Comparison of ENCODE assay signal across 19 cellular contexts in the genomic region with DNA sequence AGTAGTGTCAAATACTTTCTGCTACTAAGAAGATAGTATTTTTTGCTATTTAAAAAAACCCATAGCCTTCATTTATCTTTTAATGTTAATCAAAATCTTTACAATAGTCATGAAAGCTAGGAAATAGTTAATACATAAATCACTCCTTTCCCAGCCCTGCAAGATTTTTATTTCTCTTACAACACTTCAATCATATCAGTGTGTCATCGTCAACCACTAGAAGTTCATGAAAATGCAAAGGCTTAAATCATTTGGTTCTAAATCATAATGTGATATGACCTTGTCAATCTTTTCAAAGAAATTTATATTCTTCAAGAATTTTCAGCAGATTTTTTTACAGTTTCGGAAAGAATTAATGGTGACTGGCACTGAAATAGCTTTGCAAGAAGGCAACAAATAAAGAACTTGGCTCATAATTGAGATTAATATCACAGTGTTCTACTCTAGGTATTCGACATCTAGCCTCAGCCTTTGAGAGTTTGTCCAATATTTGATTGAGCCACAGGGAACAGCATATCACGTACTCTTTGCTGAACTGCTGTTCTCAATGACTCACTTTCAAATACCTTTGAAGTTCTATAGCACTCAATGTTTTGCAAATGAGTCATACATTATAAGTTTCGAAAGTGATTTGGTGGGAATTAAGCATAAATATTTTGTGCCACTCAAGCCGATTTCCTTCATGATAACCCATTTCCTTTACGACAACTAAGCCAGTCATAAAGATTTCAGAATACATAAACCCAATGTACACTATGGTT.
DNase-seq lines count a peak whose midpoint lies in the region; ATAC-seq and TF ChIP-seq lines count a peak whose summit lies in the region.
"Had no signal": no experiment of that assay in that cellular context is flagged by ENCODE, and none has a peak within 500 bp of the region (broad histone marks: within the 10 kb centered on the region; RNA-seq: fewer than 3 reads in every experiment).

No MANE protein-coding gene starts in this region.

- no peak overlapping the region for H3K27ac Mint-ChIP-seq in type B pancreatic cell
- H3K27ac Mint-ChIP-seq: activated CD8-positive, alpha-beta memory T cell treated with anti-CD3 and anti-CD28 coated beads, Interleukin-2, amount 10 ng/mL, durations not matched to agents 7 days and 5 days; activated naive CD4-positive, alpha-beta T cell treated with anti-CD3 and anti-CD28 coated beads, Interleukin-2, amount 50 U/mL, for 24 hours; dendritic cell treated with granulocyte-macrophage colony-stimulating factor and Interleukin-4, amounts not matched to agents 40 ng/mL and 50 ng/mL, for 4 days; nephron progenitor cell had no signal

- no peak overlapping the region for H3K4me3 ChIP-seq in fibroblast of pulmonary artery (replicated peaks; ENCODE audit: low read depth, low read length)
- H3K4me3 ChIP-seq: transverse colon had no signal

- peak overlapping the region; percentile 16 for H3K4me3 Mint-ChIP-seq in type B pancreatic cell
- H3K4me3 Mint-ChIP-seq: activated CD8-positive, alpha-beta memory T cell treated with anti-CD3 and anti-CD28 coated beads, Interleukin-2, amount 10 ng/mL, durations not matched to agents 7 days and 5 days; activated naive CD4-positive, alpha-beta T cell treated with anti-CD3 and anti-CD28 coated beads, Interleukin-2, amount 50 U/mL, for 24 hours; dendritic cell treated with granulocyte-macrophage colony-stimulating factor and Interleukin-4, amounts not matched to agents 40 ng/mL and 50 ng/mL, for 4 days; nephron progenitor cell had no signal

- no peak for ATAC-seq in GM19351 (IDR thresholded peaks at IDR 0.05; ENCODE audit: unreplicated experiment)
- ATAC-seq: activated CD8-positive, alpha-beta memory T cell treated with anti-CD3 and anti-CD28 coated beads, Interleukin-2, amount 10 ng/mL, durations not matched to agents 7 days and 5 days; left lobe of liver had no signal

- DNase-seq in SIG-M5 treated with dmso at 0.1 percent for 504 hours (lab: John Stamatoyannopoulos, UW; ENCODE audit: unreplicated experiment), result peak; percentile 2
- no peak for DNase-seq in SIG-M5 (lab: John Stamatoyannopoulos, UW)
- peak; percentile 88 for DNase-seq in SW480 (ENCODE audit: low spot score)
- peak; percentile 90 for DNase-seq in fibroblast of pulmonary artery (ENCODE audit: low read depth)
- no peak for DNase-seq in type B pancreatic cell (ENCODE audit: extremely low spot score, unreplicated experiment)
- no peak for DNase-seq in NCI-H146 (lab: John Stamatoyannopoulos, UW)
- DNase-seq in NCI-H2171 treated with DMSO at 0.1 percent for 48 hours (lab: John Stamatoyannopoulos, UW), result no peak
- DNase-seq: activated CD8-positive, alpha-beta memory T cell treated with anti-CD3 and anti-CD28 coated beads, Interleukin-2, amount 10 ng/mL, durations not matched to agents 7 days and 5 days; COR-L47; glutamatergic neuron; NCI-H524; nephron progenitor cell; SHP77; small intestine; transverse colon had no signal

- TF ChIP-seq CTCF in fibroblast of pulmonary artery (IDR thresholded peaks at IDR 0.05; ENCODE audit: low read length, missing control alignments) (no peak), type B pancreatic cell (conservative IDR thresholded peaks at IDR 0.05) (no peak)

- no peaks in the 10 kb centered on the region for H3K36me3 Mint-ChIP-seq in type B pancreatic cell
- H3K36me3 Mint-ChIP-seq: activated CD8-positive, alpha-beta memory T cell treated with anti-CD3 and anti-CD28 coated beads, Interleukin-2, amount 10 ng/mL, durations not matched to agents 7 days and 5 days; activated naive CD4-positive, alpha-beta T cell treated with anti-CD3 and anti-CD28 coated beads, Interleukin-2, amount 50 U/mL, for 24 hours had no signal

- H3K27me3 Mint-ChIP-seq in type B pancreatic cell, result no peaks in the 10 kb centered on the region
- H3K27me3 Mint-ChIP-seq: activated CD8-positive, alpha-beta memory T cell treated with anti-CD3 and anti-CD28 coated beads, Interleukin-2, amount 10 ng/mL, durations not matched to agents 7 days and 5 days; activated naive CD4-positive, alpha-beta T cell treated with anti-CD3 and anti-CD28 coated beads, Interleukin-2, amount 50 U/mL, for 24 hours; dendritic cell treated with granulocyte-macrophage colony-stimulating factor and Interleukin-4, amounts not matched to agents 40 ng/mL and 50 ng/mL, for 4 days had no signal

- H3K9me3 Mint-ChIP-seq in type B pancreatic cell, result no peaks in the 10 kb centered on the region
- H3K9me3 Mint-ChIP-seq: dendritic cell treated with granulocyte-macrophage colony-stimulating factor and Interleukin-4, amounts not matched to agents 40 ng/mL and 50 ng/mL, for 4 days; nephron progenitor cell had no signal

- H3K4me1 Mint-ChIP-seq in type B pancreatic cell (ENCODE audit: unreplicated experiment), result no peaks in the 10 kb centered on the region
- H3K4me1 Mint-ChIP-seq: activated CD8-positive, alpha-beta memory T cell treated with anti-CD3 and anti-CD28 coated beads, Interleukin-2, amount 10 ng/mL, durations not matched to agents 7 days and 5 days; activated naive CD4-positive, alpha-beta T cell treated with anti-CD3 and anti-CD28 coated beads, Interleukin-2, amount 50 U/mL, for 24 hours; nephron progenitor cell had no signal

Comparison
In these comparisons a context has a peak if more than half of its experiments do, and no peak if none do; other contexts are left out.
1. DNase-seq: peak in SIG-M5 treated with dmso at 0.1 percent for 504 hours (single experiment), SW480 (single experiment) and fibroblast of pulmonary artery (single experiment); none in SIG-M5 (single experiment), type B pancreatic cell (single experiment), NCI-H146 (single experiment) and NCI-H2171 treated with DMSO at 0.1 percent for 48 hours (single experiment).